Comparison of ENCODE assay signal across 10 cellular contexts in genomic region chr9:100011062-100011681, GRCh38.
A peak's percentile ranks its signal among the peaks of the same experiment; 100 is the strongest.
DNase-seq lines count a peak whose midpoint lies in the region; ATAC-seq and TF ChIP-seq lines count a peak whose summit lies in the region.
"Had no signal": no experiment of that assay in that cellular context is flagged by ENCODE, and none has a peak within 500 bp of the region (broad histone marks: within the 10 kb centered on the region; RNA-seq: fewer than 3 reads in every experiment).

No MANE protein-coding gene starts in this region.

- DNase-seq in NCI-H1105 treated with DMSO at 0.1 percent for 48 hours (lab: John Stamatoyannopoulos, UW) = peak; percentile 6
- no peak for DNase-seq in NCI-H1105 (lab: John Stamatoyannopoulos, UW)
- DNase-seq in LHCN-M2 (ENCODE audit: low read depth) = peak; percentile 54
- peak; percentile 49 to 86 for DNase-seq in SJCRH30
- DNase-seq in effector memory CD8-positive, alpha-beta T cell = peak; percentile 32 to 38 (median 34)
- peak; percentile 39 for DNase-seq in nephron progenitor cell
- no peak for DNase-seq in GOT3 (lab: John Stamatoyannopoulos, UW)
- no peak for DNase-seq in tibial nerve (ENCODE audit: low spot score in 2 of 2)

- peak; percentile 64 for ATAC-seq in effector memory CD8-positive, alpha-beta T cell (replicated peaks)

- H3K36me3 ChIP-seq in SJCRH30 (peaks cover 3% of the 10 kb centered on the region; the same call in 1 of the 2 replicates), tibial nerve (peaks cover 0 to 78% (median 0%) of the 10 kb centered on the region in 3 donors)

- no peak overlapping the region for H3K4me3 Mint-ChIP-seq in effector memory CD8-positive, alpha-beta T cell
- H3K4me3 Mint-ChIP-seq in nephron progenitor cell = no peak overlapping the region
- H3K4me3 Mint-ChIP-seq: central memory CD8-positive, alpha-beta T cell had no signal

- H3K27me3 ChIP-seq in SJCRH30 (no peaks in the 10 kb centered on the region), tibial nerve (no peaks in the 10 kb centered on the region)
- H3K27me3 ChIP-seq: BLaER1 treated with 17β-estradiol and CSF1 and Interleukin-3, amounts not matched to agents 10 nM and 100 nM had no signal

- TF ChIP-seq CTCF in nephron progenitor cell (IDR thresholded peaks at IDR 0.05) (peak; percentile 78), tibial nerve (IDR thresholded peaks at IDR 0.05) (peak in 1 of 5 experiments; percentile 47)

- H3K9me3 ChIP-seq in SJCRH30 (replicated peaks) (no peaks in the 10 kb centered on the region), tibial nerve (peaks cover 0 to 9% (median 0%) of the 10 kb centered on the region in 4 donors)

- H3K27ac ChIP-seq in SJCRH30 (no peak overlapping the region), tibial nerve (no peak overlapping the region)
- H3K27ac ChIP-seq: BLaER1 treated with 17β-estradiol and CSF1 and Interleukin-3, amounts not matched to agents 10 nM and 100 nM had no signal

- H3K36me3 Mint-ChIP-seq in effector memory CD8-positive, alpha-beta T cell (ENCODE audit: insufficient read depth) = peaks cover 25% of the 10 kb centered on the region
- H3K36me3 Mint-ChIP-seq in nephron progenitor cell (ENCODE audit: low read depth) = peaks cover 7% of the 10 kb centered on the region

- H3K9me3 Mint-ChIP-seq in effector memory CD8-positive, alpha-beta T cell = no peaks in the 10 kb centered on the region
- H3K9me3 Mint-ChIP-seq in nephron progenitor cell = peaks cover 6% of the 10 kb centered on the region
- H3K9me3 Mint-ChIP-seq: central memory CD8-positive, alpha-beta T cell had no signal

- H3K4me1 Mint-ChIP-seq in effector memory CD8-positive, alpha-beta T cell (ENCODE audit: low read depth in 2 of 2) = no peaks in the 10 kb centered on the region
- no peaks in the 10 kb centered on the region for H3K4me1 Mint-ChIP-seq in nephron progenitor cell

- 38 to 58% methylated on average over 1 of the region's 1 CpG for WGBS in tibial nerve, 2 donors

- H3K27ac Mint-ChIP-seq in effector memory CD8-positive, alpha-beta T cell = no peak overlapping the region
- H3K27ac Mint-ChIP-seq in nephron progenitor cell = no peak overlapping the region

- no peak for TF ChIP-seq POLR2A in tibial nerve (IDR thresholded peaks at IDR 0.05)

- no peaks in the 10 kb centered on the region for H3K27me3 Mint-ChIP-seq in effector memory CD8-positive, alpha-beta T cell
- H3K27me3 Mint-ChIP-seq in nephron progenitor cell (ENCODE audit: low read depth, poor library complexity) = no peaks in the 10 kb centered on the region
- H3K27me3 Mint-ChIP-seq: central memory CD8-positive, alpha-beta T cell had no signal

- no peak for TF ChIP-seq EP300 in tibial nerve (IDR thresholded peaks at IDR 0.05)

- H3K4me1 ChIP-seq in SJCRH30 = no peaks in the 10 kb centered on the region; the same call in 1 of the 2 replicates
- no peaks in the 10 kb centered on the region for H3K4me1 ChIP-seq in tibial nerve
- H3K4me1 ChIP-seq: BLaER1 treated with 17β-estradiol and CSF1 and Interleukin-3, amounts not matched to agents 10 nM and 100 nM had no signal

- H3K4me3 ChIP-seq in SJCRH30 = no peak overlapping the region
- H3K4me3 ChIP-seq in tibial nerve = no peak overlapping the region
- H3K4me3 ChIP-seq: BLaER1 treated with 17β-estradiol and CSF1 and Interleukin-3, amounts not matched to agents 10 nM and 100 nM had no signal

Comparison
In these comparisons a context has a peak if more than half of its experiments do, and no peak if none do; other contexts are left out.
1. DNase-seq: peak in NCI-H1105 treated with DMSO at 0.1 percent for 48 hours (single experiment), LHCN-M2 (single experiment), SJCRH30 (2 of 2), effector memory CD8-positive, alpha-beta T cell (3 of 3) and nephron progenitor cell (single experiment); none in NCI-H1105 (single experiment), GOT3 (single experiment) and tibial nerve (0 of 2).